Comparison of ENCODE assay signal across 8 cellular contexts in genomic region chr16:66516808-66517585, GRCh38. TPM values are rescaled to one million over a fixed set of nuclear protein-coding genes. Genes with fewer than 3 reads are reported as not detected.
DNase-seq lines count a peak whose midpoint lies in the region; ATAC-seq, FAIRE-seq and TF ChIP-seq lines count a peak whose summit lies in the region.

No MANE protein-coding gene starts in this region.

- no peaks in the 10 kb centered on the region for H3K36me3 Mint-ChIP-seq in activated naive CD8-positive, alpha-beta T cell treated with anti-CD3 and anti-CD28 coated beads, Interleukin-2, amount 50 U/mL, for 24 hours (ENCODE audit: low read depth)

- TF ChIP-seq CTCF in heart right ventricle (IDR thresholded peaks at IDR 0.05), result no peak

- no peaks in the 10 kb centered on the region for H3K27me3 Mint-ChIP-seq in activated naive CD8-positive, alpha-beta T cell treated with anti-CD3 and anti-CD28 coated beads, Interleukin-2, amount 50 U/mL, for 24 hours

- WGBS in heart right ventricle, 2 donors, result 11 to 20% methylated on average over 15 of the region's 15 CpGs

- H3K36me3 ChIP-seq in heart right ventricle, result peaks cover 0 to 17% (median 4%) of the 10 kb centered on the region in 9 donors

- no peaks in the 10 kb centered on the region for H3K9me3 ChIP-seq in heart right ventricle

- no peaks in the 10 kb centered on the region for H3K27me3 ChIP-seq in heart right ventricle

- H3K4me1 ChIP-seq in heart right ventricle, result peaks cover 19 to 91% (median 76%) of the 10 kb centered on the region in 9 donors

- DNase-seq in CMK (ENCODE audit: low read depth) (peak; percentile 97), HT-29 (ENCODE audit: low spot score) (peak; percentile 96), heart right ventricle (peak; percentile 96 to 99), pulmonary artery endothelial cell (ENCODE audit: low read depth, low spot score) (peak; percentile 100), urothelium cell line (ENCODE audit: low spot score) (peak; percentile 95)
- DNase-seq in activated naive CD8-positive, alpha-beta T cell treated with anti-CD3 and anti-CD28 coated beads, Interleukin-2, amount 50 U/mL, for 24 hours, result peak; percentile 87

- intact Hi-C loops in heart right ventricle (cut with DNase I), result loop anchor here in 6 of 10 donors (2.0 to 10.0 kb wide), 5 partner anchors 32 to 90 kb away; partner anchors contain the start of genes CKLF (in 4 of the 6), TK2 (in 3 of the 6) and CMTM3 (in 1 of the 6)

- H3K4me1 Mint-ChIP-seq in activated naive CD8-positive, alpha-beta T cell treated with anti-CD3 and anti-CD28 coated beads, Interleukin-2, amount 50 U/mL, for 24 hours, result peaks cover 69% of the 10 kb centered on the region

- peak; percentile 53 for FAIRE-seq in urothelium cell line (lab: Jason Lieb, UNC)

- peak overlapping the region; percentile 82 for H3K4me3 Mint-ChIP-seq in activated naive CD8-positive, alpha-beta T cell treated with anti-CD3 and anti-CD28 coated beads, Interleukin-2, amount 50 U/mL, for 24 hours

- ATAC-seq in GM21360 (IDR thresholded peaks at IDR 0.05; ENCODE audit: unreplicated experiment) (peak; percentile 97), SK-N-SH treated with all-trans-retinoic acid at 6 μM for 48 hours (peak; percentile 90), heart right ventricle (peak; percentile 89 to 97 (median 95))
- peak; percentile 88 for ATAC-seq in activated naive CD8-positive, alpha-beta T cell treated with anti-CD3 and anti-CD28 coated beads, Interleukin-2, amount 50 U/mL, for 24 hours

- H3K27ac Mint-ChIP-seq in activated naive CD8-positive, alpha-beta T cell treated with anti-CD3 and anti-CD28 coated beads, Interleukin-2, amount 50 U/mL, for 24 hours, result peak overlapping the region; percentile 95

- no peaks in the 10 kb centered on the region for H3K9me3 Mint-ChIP-seq in activated naive CD8-positive, alpha-beta T cell treated with anti-CD3 and anti-CD28 coated beads, Interleukin-2, amount 50 U/mL, for 24 hours

- H3K27ac ChIP-seq in heart right ventricle, result peak overlapping the region; percentile 93 to 100 (median 98)

- H3K4me3 ChIP-seq in heart right ventricle, result peak overlapping the region in 8 of 10 donors; percentile 12 to 47 (median 31)

TF ChIP-seq in SK-N-SH treated with all-trans-retinoic acid at 6 μM for 48 hours, 23 proteins besides CTCF, POLR2A, EP300 and RAD21 (continues in another document):
- TF ChIP-seq PATZ1 (CRISPR knock-in tag; IDR thresholded peaks at IDR 0.05; ENCODE audit: borderline replicate concordance) (no peak), BACH2 (CRISPR knock-in tag; IDR thresholded peaks at IDR 0.05; ENCODE audit: borderline replicate concordance) (no peak), CREB5 (CRISPR knock-in tag; IDR thresholded peaks at IDR 0.05; ENCODE audit: low read depth) (0 out of 2 replicates have a peak, but pooled peaks have one; percentile 39), ZNF70 (CRISPR knock-in tag; IDR thresholded peaks at IDR 0.05) (no peak), POU6F1 (CRISPR knock-in tag; IDR thresholded peaks at IDR 0.05; ENCODE audit: borderline replicate concordance, low read depth) (0 out of 2 replicates have a peak, but pooled peaks have one; percentile 9), CSRNP3 (CRISPR knock-in tag; IDR thresholded peaks at IDR 0.05) (no peak), ZNF8 (CRISPR knock-in tag; IDR thresholded peaks at IDR 0.05) (no peak), OSR1 (CRISPR knock-in tag; IDR thresholded peaks at IDR 0.05) (no peak), TOX (CRISPR knock-in tag; IDR thresholded peaks at IDR 0.05; ENCODE audit: borderline replicate concordance) (no peak), RARB (CRISPR knock-in tag; IDR thresholded peaks at IDR 0.05) (no peak), ZFP30 (CRISPR knock-in tag; IDR thresholded peaks at IDR 0.05) (no peak), PPARA (CRISPR knock-in tag; IDR thresholded peaks at IDR 0.05; ENCODE audit: borderline replicate concordance) (no peak), CSDC2 (CRISPR knock-in tag; IDR thresholded peaks at IDR 0.05) (no peak), GLIS3 (CRISPR knock-in tag; IDR thresholded peaks at IDR 0.05) (no peak), ISL1 (CRISPR knock-in tag; IDR thresholded peaks at IDR 0.05) (no peak; the same call in 1 of the 2 replicates), ZFP3 (CRISPR knock-in tag; IDR thresholded peaks at IDR 0.05) (0 out of 2 replicates have a peak, but pooled peaks have one; percentile 51)

RNA-seq across cellular contexts. Expression of gene TK2, which starts 32.9 kb away (rescaled TPM):
- total RNA-seq in HT-29 (2014; rRNA removed; shearing (Covaris generic)), result 7.7 and 8.9 TPM in 2 replicates
- total RNA-seq in heart right ventricle (10 to 100 TPM; 16.0 to 26.0 (median 21.4) TPM), pulmonary artery endothelial cell (25.8 and 38.4 TPM in 2 replicates)
- polyA plus RNA-seq in heart right ventricle, result 10 to 100 TPM in 1 of 2 donors, 1 to 10 TPM in 1; 8.0 to 13.6 TPM

RNA-seq across cellular contexts. Expression of gene CKLF, which starts 35.4 kb away (rescaled TPM):
- total RNA-seq in HT-29 (2014; rRNA removed; shearing (Covaris generic)), result 97.0 and 120 TPM in 2 replicates
- 10 to 100 TPM in 3 of 10 donors, 1 to 10 TPM in 7; 1.6 to 19.9 (median 6.7) TPM for total RNA-seq in heart right ventricle
- 10 to 100 TPM in 1 of 2 donors, 1 to 10 TPM in 1; 6.8 to 24.1 TPM for polyA plus RNA-seq in heart right ventricle
- 74.6 and 103 TPM in 2 replicates for total RNA-seq in pulmonary artery endothelial cell

RNA-seq across cellular contexts. Expression of gene CMTM1, which starts 49.2 kb away (rescaled TPM):
- 5.8 and 13.9 TPM in 2 replicates for total RNA-seq in HT-29 (2014; rRNA removed; shearing (Covaris generic))
- total RNA-seq in heart right ventricle (1 to 10 TPM in 5 of 10 donors, under 1 TPM in 5; 0.50 to 2.1 (median 0.98) TPM), pulmonary artery endothelial cell (2.9 and 4.8 TPM in 2 replicates)
- polyA plus RNA-seq in heart right ventricle, result under 1 TPM in 1 of 2 donors, not detected in 1; 0.19 TPM

Comparison
In these comparisons a context has a peak if more than half of its experiments do, and no peak if none do; other contexts are left out.
1. Peak in every context shown above with its lines: DNase-seq, ATAC-seq, H3K4me3 ChIP-seq and H3K27ac ChIP-seq.